16 cellular contexts compared by ENCODE assay signal in genomic region chr5:140718266-140718592, GRCh38. TPM values are rescaled to one million over a fixed set of nuclear protein-coding genes. Genes with fewer than 3 reads are reported as not detected.
DNase-seq lines count a peak whose midpoint lies in the region; ATAC-seq and TF ChIP-seq lines count a peak whose summit lies in the region.
"Had no signal": no experiment of that assay in that cellular context is flagged by ENCODE, and none has a peak within 500 bp of the region (broad histone marks: within the 10 kb centered on the region; RNA-seq: fewer than 3 reads in every experiment).

No MANE protein-coding gene starts in this region.

- no peaks in the 10 kb centered on the region for H3K9me3 Mint-ChIP-seq in activated T-helper 17 cell treated with anti-CD3 and anti-CD28 coated beads, Interleukin-2, amount 50 U/mL, for 72 hours
- no peaks in the 10 kb centered on the region for H3K9me3 Mint-ChIP-seq in stimulated activated effector memory CD8-positive, alpha-beta T cell treated with anti-CD3 and anti-CD28 coated beads, Interleukin-12 subunit alpha, Interleukin-12 subunit beta, amount 100 ng/mL, for 72 hours
- H3K9me3 Mint-ChIP-seq: T-cell had no signal

- H3K9me3 ChIP-seq in mesenchymal stem cell (ENCODE audit: control insufficient read depth, low read length) = no peaks in the 10 kb centered on the region
- H3K9me3 ChIP-seq: ascending aorta had no signal

- H3K27me3 ChIP-seq in GM06990 (replicated peaks; ENCODE audit: control insufficient read depth, insufficient read depth, low read length) (no peaks in the 10 kb centered on the region), mesenchymal stem cell (ENCODE audit: control insufficient read depth in 1 of 2, insufficient read depth in 1 of 2, low read length in 2 of 2) (no peaks in the 10 kb centered on the region)
- H3K27me3 ChIP-seq: ascending aorta, foreskin keratinocyte had no signal

- H3K23ac ChIP-seq in mesenchymal stem cell (ENCODE audit: low read length in 2 of 2) = no peak overlapping the region

- ATAC-seq in activated T-helper 17 cell treated with anti-CD3 and anti-CD28 coated beads, Interleukin-2, amount 50 U/mL, for 72 hours (replicated peaks) = no peak
- ATAC-seq in HG03139 (IDR thresholded peaks at IDR 0.05; ENCODE audit: unreplicated experiment) = no peak
- ATAC-seq in stimulated activated effector memory CD8-positive, alpha-beta T cell treated with anti-CD3 and anti-CD28 coated beads, Interleukin-12 subunit alpha, Interleukin-12 subunit beta, amount 100 ng/mL, for 72 hours = no peak
- ATAC-seq: T-cell had no signal

- H3K79me1 ChIP-seq in mesenchymal stem cell (replicated peaks; ENCODE audit: low read length, poor library complexity, severe bottlenecking) = no peaks in the 10 kb centered on the region

- 66% methylated on average over 7 of the region's 7 CpGs for WGBS in mesenchymal stem cell

- peak overlapping the region; percentile 51 to 61 for H2BK12ac ChIP-seq in mesenchymal stem cell (ENCODE audit: low read length in 2 of 2)

- peak overlapping the region; percentile 79 for H3K27ac Mint-ChIP-seq in activated T-helper 17 cell treated with anti-CD3 and anti-CD28 coated beads, Interleukin-2, amount 50 U/mL, for 72 hours
- no peak overlapping the region for H3K27ac Mint-ChIP-seq in stimulated activated effector memory CD8-positive, alpha-beta T cell treated with anti-CD3 and anti-CD28 coated beads, Interleukin-12 subunit alpha, Interleukin-12 subunit beta, amount 100 ng/mL, for 72 hours
- H3K27ac Mint-ChIP-seq: activated CD4-positive, alpha-beta T cell treated with anti-CD3 and anti-CD28 coated beads for 36 hours; T-cell had no signal

- peak overlapping the region in 1 of 2 experiments; percentile 25 for H3K18ac ChIP-seq in mesenchymal stem cell (ENCODE audit: low read depth in 1 of 2, low read length in 2 of 2)

- H4K91ac ChIP-seq in mesenchymal stem cell (ENCODE audit: low read length) = peak overlapping the region; percentile 67

- H3K4me2 ChIP-seq in mesenchymal stem cell (ENCODE audit: low read length, poor library complexity, severe bottlenecking) = no peak overlapping the region

- H3K14ac ChIP-seq in mesenchymal stem cell (ENCODE audit: low read length in 2 of 2) = no peak overlapping the region

- H3K4me1 ChIP-seq in mesenchymal stem cell (ENCODE audit: control insufficient read depth, insufficient read depth, low read depth, low read length) = peaks cover 3% of the 10 kb centered on the region
- H3K4me1 ChIP-seq: ascending aorta, foreskin keratinocyte had no signal

- H3K9ac ChIP-seq in mesenchymal stem cell (ENCODE audit: low read length) = no peak overlapping the region

- DNase-seq in GM06990 (ENCODE audit: extremely low read depth, insufficient read length) = no peak
- no peak for DNase-seq in mesenchymal stem cell
- no peak for DNase-seq in NCI-H2227 (lab: John Stamatoyannopoulos, UW; ENCODE audit: unreplicated experiment)
- no peak for DNase-seq in stimulated activated effector memory CD8-positive, alpha-beta T cell treated with anti-CD3 and anti-CD28 coated beads, Interleukin-12 subunit alpha, Interleukin-12 subunit beta, amount 100 ng/mL, for 72 hours (ENCODE audit: low spot score in 2 of 2)
- no peak for DNase-seq in stimulated activated CD4-positive, alpha-beta T cell treated with anti-CD3 and anti-CD28 coated beads, Interleukin-4, amount 100 ng/mL, for 24 hours
- DNase-seq: activated CD4-positive, alpha-beta T cell treated with anti-CD3 and anti-CD28 coated beads for 36 hours; DMS79; NCI-H446 treated with DMSO at 0.1 percent for 48 hours; nucleus accumbens; substantia nigra; T-cell had no signal

- TF ChIP-seq CTCF in 22Rv1 (IDR thresholded peaks at IDR 0.05) = no peak
- no peak for TF ChIP-seq CTCF in GM06990 (IDR thresholded peaks at IDR 0.05; ENCODE audit: insufficient read depth, low read length, poor library complexity, severe bottlenecking)

- H4K8ac ChIP-seq in mesenchymal stem cell (ENCODE audit: low read length) = no peak overlapping the region

- H2AFZ ChIP-seq in mesenchymal stem cell (ENCODE audit: low read depth, low read length) = no peak overlapping the region

- H2BK5ac ChIP-seq in mesenchymal stem cell (ENCODE audit: low read depth, low read length, poor library complexity, severe bottlenecking) = no peak overlapping the region

- H3K27ac ChIP-seq in 22Rv1 = peak overlapping the region; percentile 37; the same call in 1 of the 2 replicates
- H3K27ac ChIP-seq in mesenchymal stem cell (ENCODE audit: low read length, poor library complexity, severe bottlenecking) = peak overlapping the region; percentile 14
- H3K27ac ChIP-seq: foreskin keratinocyte had no signal

- peak overlapping the region; percentile 39 for H3K4me3 ChIP-seq in GM06990 (replicated peaks; ENCODE audit: low read depth, low read length)
- no peak overlapping the region for H3K4me3 ChIP-seq in mesenchymal stem cell (ENCODE audit: insufficient read depth in 1 of 2, low read depth in 1 of 2, low read length in 2 of 2)
- H3K4me3 ChIP-seq: ascending aorta had no signal

- H3K4me1 Mint-ChIP-seq in activated T-helper 17 cell treated with anti-CD3 and anti-CD28 coated beads, Interleukin-2, amount 50 U/mL, for 72 hours = peaks cover 4% of the 10 kb centered on the region
- peaks cover 7% of the 10 kb centered on the region for H3K4me1 Mint-ChIP-seq in stimulated activated effector memory CD8-positive, alpha-beta T cell treated with anti-CD3 and anti-CD28 coated beads, Interleukin-12 subunit alpha, Interleukin-12 subunit beta, amount 100 ng/mL, for 72 hours

- H3K4me3 Mint-ChIP-seq in activated T-helper 17 cell treated with anti-CD3 and anti-CD28 coated beads, Interleukin-2, amount 50 U/mL, for 72 hours = peak overlapping the region; percentile 44
- H3K4me3 Mint-ChIP-seq in stimulated activated effector memory CD8-positive, alpha-beta T cell treated with anti-CD3 and anti-CD28 coated beads, Interleukin-12 subunit alpha, Interleukin-12 subunit beta, amount 100 ng/mL, for 72 hours = no peak overlapping the region
- H3K4me3 Mint-ChIP-seq: activated CD4-positive, alpha-beta T cell treated with anti-CD3 and anti-CD28 coated beads for 36 hours; T-cell had no signal

- no peak overlapping the region for H2AK5ac ChIP-seq in mesenchymal stem cell (ENCODE audit: low read length, severe bottlenecking)

- peaks cover 5% of the 10 kb centered on the region for H3K27me3 Mint-ChIP-seq in activated T-helper 17 cell treated with anti-CD3 and anti-CD28 coated beads, Interleukin-2, amount 50 U/mL, for 72 hours

- H3K36me3 Mint-ChIP-seq in activated T-helper 17 cell treated with anti-CD3 and anti-CD28 coated beads, Interleukin-2, amount 50 U/mL, for 72 hours (ENCODE audit: low read depth) = no peaks in the 10 kb centered on the region
- peaks cover 5% of the 10 kb centered on the region for H3K36me3 Mint-ChIP-seq in stimulated activated effector memory CD8-positive, alpha-beta T cell treated with anti-CD3 and anti-CD28 coated beads, Interleukin-12 subunit alpha, Interleukin-12 subunit beta, amount 100 ng/mL, for 72 hours
- H3K36me3 Mint-ChIP-seq: T-cell had no signal

- H2BK15ac ChIP-seq in mesenchymal stem cell (ENCODE audit: low read depth, poor library complexity, severe bottlenecking) = no peak overlapping the region

- no peak overlapping the region for H2BK120ac ChIP-seq in mesenchymal stem cell (ENCODE audit: low read depth, low read length)

- no peak overlapping the region for H3K4ac ChIP-seq in mesenchymal stem cell (ENCODE audit: low read depth in 1 of 2, low read length in 2 of 2)

- H3K36me3 ChIP-seq in GM06990 (ENCODE audit: control insufficient read depth, insufficient read depth, low read length) (no peaks in the 10 kb centered on the region), mesenchymal stem cell (ENCODE audit: control insufficient read depth in 1 of 2, insufficient read depth in 2 of 2, low read depth in 1 of 2, low read length in 2 of 2) (no peaks in the 10 kb centered on the region)
- H3K36me3 ChIP-seq: ascending aorta had no signal

RNA-seq across cellular contexts. Expression of gene ZMAT2, which starts 18.0 kb away (rescaled TPM):
- total RNA-seq in activated T-helper 17 cell treated with anti-CD3 and anti-CD28 coated beads, Interleukin-2, amount 50 U/mL, for 72 hours = 10 to 100 TPM; 47.5 to 58.0 TPM
- 47.7 TPM for polyA plus RNA-seq in mesenchymal stem cell (2013, experiment 1 of 2)
- polyA plus RNA-seq in mesenchymal stem cell (2013, experiment 2 of 2) = 49.3 TPM

RNA-seq across cellular contexts. Expression of gene HARS2, which starts 27.0 kb away (rescaled TPM):
- total RNA-seq in activated T-helper 17 cell treated with anti-CD3 and anti-CD28 coated beads, Interleukin-2, amount 50 U/mL, for 72 hours = 10 to 100 TPM; 24.7 to 30.2 TPM
- 12.0 TPM for polyA plus RNA-seq in mesenchymal stem cell (2013, experiment 1 of 2)
- 12.8 TPM for polyA plus RNA-seq in mesenchymal stem cell (2013, experiment 2 of 2)

RNA-seq across cellular contexts. Expression of gene HARS1, which starts 27.1 kb away (rescaled TPM):
- 100 to 1,000 TPM in 1 of 2 donors, 10 to 100 TPM in 1; 82.2 to 103 TPM for total RNA-seq in activated T-helper 17 cell treated with anti-CD3 and anti-CD28 coated beads, Interleukin-2, amount 50 U/mL, for 72 hours
- 56.3 TPM for polyA plus RNA-seq in mesenchymal stem cell (2013, experiment 1 of 2)
- 56.1 TPM for polyA plus RNA-seq in mesenchymal stem cell (2013, experiment 2 of 2)

RNA-seq across cellular contexts. Expression of gene DND1, which starts 44.9 kb away (rescaled TPM):
- 1 to 10 TPM; 3.0 to 3.4 TPM for total RNA-seq in activated T-helper 17 cell treated with anti-CD3 and anti-CD28 coated beads, Interleukin-2, amount 50 U/mL, for 72 hours
- 0.48 TPM for polyA plus RNA-seq in mesenchymal stem cell (2013, experiment 1 of 2)
- 0.34 TPM for polyA plus RNA-seq in mesenchymal stem cell (2013, experiment 2 of 2)

RNA-seq across cellular contexts. Expression of gene WDR55, which starts 53.5 kb away (rescaled TPM):
- total RNA-seq in activated T-helper 17 cell treated with anti-CD3 and anti-CD28 coated beads, Interleukin-2, amount 50 U/mL, for 72 hours = 10 to 100 TPM; 38.8 TPM
- 16.7 TPM for polyA plus RNA-seq in mesenchymal stem cell (2013, experiment 1 of 2)
- 16.7 TPM for polyA plus RNA-seq in mesenchymal stem cell (2013, experiment 2 of 2)
